Comparison of ENCODE assay signal across 8 cellular contexts in genomic region chr13:94711561-94712286, GRCh38. TPM values are rescaled to one million over a fixed set of nuclear protein-coding genes. Genes with fewer than 3 reads are reported as not detected.
DNase-seq lines count a peak whose midpoint lies in the region; ATAC-seq and TF ChIP-seq lines count a peak whose summit lies in the region.

No MANE protein-coding gene starts in this region.

- H3K79me2 ChIP-seq in neural cell (replicated peaks; ENCODE audit: insufficient read depth, low read length) = peaks cover 40% of the 10 kb centered on the region

- no peak for TF ChIP-seq RAD21 in neural cell (conservative IDR thresholded peaks at IDR 0.05)

- peak overlapping the region; percentile 27; the same call in 1 of the 2 replicates for H3K27ac ChIP-seq in HUES64 (ENCODE audit: low read depth, low read length)
- H3K27ac ChIP-seq in colonic mucosa = no peak overlapping the region
- H3K27ac ChIP-seq in neural cell (ENCODE audit: low read length) = no peak overlapping the region

- no peaks in the 10 kb centered on the region for H4K20me1 ChIP-seq in neural cell (ENCODE audit: insufficient read depth)

- peaks cover 8% of the 10 kb centered on the region for H3F3A ChIP-seq in neural cell (ENCODE audit: insufficient read depth, low read length, poor library complexity, severe bottlenecking)

- TF ChIP-seq CTCF in AG10803 (conservative IDR thresholded peaks at IDR 0.05; ENCODE audit: low read length) (no peak), colonic mucosa (IDR thresholded peaks at IDR 0.05) (no peak), neural cell (IDR thresholded peaks at IDR 0.05; ENCODE audit: poor library complexity, severe bottlenecking) (no peak)

- peak; percentile 6 for DNase-seq in AG10803 (ENCODE audit: low read depth)
- no peak for DNase-seq in colonic mucosa
- DNase-seq in occipital lobe (lab: John Stamatoyannopoulos, UW) = no peak
- DNase-seq in NCI-H1048 (lab: John Stamatoyannopoulos, UW) = no peak
- DNase-seq in globus pallidus (ENCODE audit: low spot score) = no peak

- H3K9me3 ChIP-seq in HUES64 (ENCODE audit: insufficient read depth, low read depth, low read length) (no peaks in the 10 kb centered on the region), colonic mucosa (no peaks in the 10 kb centered on the region), neural cell (ENCODE audit: low read length) (no peaks in the 10 kb centered on the region)

- ATAC-seq in GM18907 (IDR thresholded peaks at IDR 0.05; ENCODE audit: unreplicated experiment) = peak; percentile 32

- H3K4me3 ChIP-seq in AG10803 (ENCODE audit: low read length) = no peak overlapping the region
- peak overlapping the region; percentile 77 for H3K4me3 ChIP-seq in HUES64 (ENCODE audit: low read length)
- peak overlapping the region; percentile 9 for H3K4me3 ChIP-seq in colonic mucosa
- peak overlapping the region; percentile 75 for H3K4me3 ChIP-seq in neural cell (ENCODE audit: low read length)

- WGBS in HUES64 = under 1% methylated on average over 97 of the region's 97 CpGs

- TF ChIP-seq EP300 in neural cell (conservative IDR thresholded peaks at IDR 0.05; ENCODE audit: poor library complexity, severe bottlenecking) = no peak

- H3K27me3 ChIP-seq in HUES64 (ENCODE audit: insufficient read depth, low read length) (peaks cover 78% of the 10 kb centered on the region), colonic mucosa (peaks cover 86% of the 10 kb centered on the region), neural cell (ENCODE audit: insufficient read depth, low read depth, low read length) (peaks cover 88% of the 10 kb centered on the region)

- H3K36me3 ChIP-seq in HUES64 (ENCODE audit: insufficient read depth, low read length) = no peaks in the 10 kb centered on the region
- H3K36me3 ChIP-seq in colonic mucosa = no peaks in the 10 kb centered on the region
- no peaks in the 10 kb centered on the region for H3K36me3 ChIP-seq in neural cell (ENCODE audit: insufficient read depth, low read length)

- H3K9me2 ChIP-seq in neural cell (ENCODE audit: insufficient read depth, low read length) = no peaks in the 10 kb centered on the region

- H3K4me1 ChIP-seq in HUES64 (ENCODE audit: insufficient read depth, low read length) = peaks cover 51% of the 10 kb centered on the region
- H3K4me1 ChIP-seq in colonic mucosa = no peaks in the 10 kb centered on the region

- H3K9ac ChIP-seq in HUES64 (ENCODE audit: low read depth, low read length) = peak overlapping the region; percentile 77
- H3K9ac ChIP-seq in colonic mucosa (ENCODE audit: low read depth in 2 of 2, low read length in 2 of 2) = no peak overlapping the region
- H3K9ac ChIP-seq in neural cell (ENCODE audit: low read length) = no peak overlapping the region

- intact Hi-C loops in colonic mucosa (cut with DNase I) = no loop called here

- no peak overlapping the region for H3K4me2 ChIP-seq in neural cell (ENCODE audit: low read length)

- no peak overlapping the region for H2AFZ ChIP-seq in neural cell (ENCODE audit: low read depth, low read length)

TF ChIP-seq in neural cell, 6 proteins besides CTCF, POLR2A, EP300 and RAD21:
- no peak for TF ChIP-seq REST (IDR thresholded peaks at IDR 0.05; ENCODE audit: borderline replicate concordance)
- TF ChIP-seq EZH2 (IDR thresholded peaks at IDR 0.05; ENCODE audit: borderline replicate concordance, insufficient read depth, low read length, poor library complexity, severe bottlenecking) = peak; percentile 81
- TF ChIP-seq MXI1 (conservative IDR thresholded peaks at IDR 0.05; ENCODE audit: poor library complexity, severe bottlenecking) = no peak
- TF ChIP-seq TAF1 (IDR thresholded peaks at IDR 0.05; ENCODE audit: low read depth) = no peak
- no peak for TF ChIP-seq POLR2AphosphoS5 (IDR thresholded peaks at IDR 0.05)

RNA-seq across cellular contexts. Expression of gene SOX21, which starts 0.6 kb away (rescaled TPM):
- 12.4 TPM for polyA plus RNA-seq in HUES64 (2013, experiment 1 of 2)
- polyA plus RNA-seq in HUES64 (2013, experiment 2 of 2) = 21.2 TPM
- total RNA-seq in colonic mucosa (not detected), occipital lobe (4.2 TPM)
- polyA plus RNA-seq in neural cell = 0.35 TPM in 1 of 2 replicates, not detected in the other
- polyA minus RNA-seq in neural cell = 0.35 and 0.73 TPM in 2 replicates
